1 cellular context compared by ENCODE assay signal in genomic region chr16:66904846-66905632, GRCh38.
A peak's percentile ranks its signal among the peaks of the same experiment; 100 is the strongest.
TF ChIP-seq lines count a peak whose summit lies in the region.

No MANE protein-coding gene starts in this region.

TF ChIP-seq in HepG2, 621 proteins besides CTCF, POLR2A, EP300 and RAD21 (continued from another document and continues in another):
- TF ChIP-seq GATAD1 (CRISPR knock-in tag; IDR thresholded peaks at IDR 0.05) (no peak; the same call in 1 of the 2 replicates), CCAR2 (optimal IDR thresholded peaks at IDR 0.05; ENCODE audit: low read depth, low read length) (no peak), PLSCR1 (CRISPR knock-in tag; IDR thresholded peaks at IDR 0.05; ENCODE audit: borderline replicate concordance) (no peak), ARID5B (CRISPR knock-in tag; IDR thresholded peaks at IDR 0.05) (peak; percentile 81), ZHX1 (CRISPR knock-in tag; IDR thresholded peaks at IDR 0.05; ENCODE audit: low read depth) (no peak), MXD3 (CRISPR knock-in tag; IDR thresholded peaks at IDR 0.05) (no peak), MLX (CRISPR knock-in tag; IDR thresholded peaks at IDR 0.05) (peak; percentile 78; the same call in 1 of the 2 replicates), ARNT2 (CRISPR knock-in tag; IDR thresholded peaks at IDR 0.05; ENCODE audit: low read depth) (no peak), HMG20A (CRISPR knock-in tag; IDR thresholded peaks at IDR 0.05; ENCODE audit: borderline replicate concordance) (peak; percentile 77; the same call in 1 of the 2 replicates), NCOR1 (IDR thresholded peaks at IDR 0.05; ENCODE audit: borderline replicate concordance, low read length) (peak; percentile 56), SSRP1 (CRISPR knock-in tag; IDR thresholded peaks at IDR 0.05) (0 out of 2 replicates have a peak, but pooled peaks have one; percentile 43), JUNB (CRISPR knock-in tag; IDR thresholded peaks at IDR 0.05; ENCODE audit: borderline replicate concordance) (no peak), IKZF1 (IDR thresholded peaks at IDR 0.05) (no peak), ZNF574 (CRISPR knock-in tag; IDR thresholded peaks at IDR 0.05) (peak; percentile 49; the same call in 1 of the 2 replicates), ZNF558 (CRISPR knock-in tag; IDR thresholded peaks at IDR 0.05; ENCODE audit: borderline replicate concordance) (peak; percentile 34; the same call in 1 of the 2 replicates), U2AF2 (IDR thresholded peaks at IDR 0.05; ENCODE audit: low read depth, low read length) (no peak), ELF4 (CRISPR knock-in tag; IDR thresholded peaks at IDR 0.05; ENCODE audit: borderline replicate concordance) (no peak), SP5 (CRISPR knock-in tag; IDR thresholded peaks at IDR 0.05; ENCODE audit: borderline replicate concordance, low read depth) (peak; percentile 88), HOXD1 (CRISPR knock-in tag; IDR thresholded peaks at IDR 0.05) (peak; percentile 58), BHLHE40 (IDR thresholded peaks at IDR 0.05; ENCODE audit: low read length) (0 out of 2 replicates have a peak, but pooled peaks have one; percentile 34), FOSL2 (CRISPR knock-in tag; IDR thresholded peaks at IDR 0.05) (peak; percentile 32)
- TF ChIP-seq, protein P1, sequence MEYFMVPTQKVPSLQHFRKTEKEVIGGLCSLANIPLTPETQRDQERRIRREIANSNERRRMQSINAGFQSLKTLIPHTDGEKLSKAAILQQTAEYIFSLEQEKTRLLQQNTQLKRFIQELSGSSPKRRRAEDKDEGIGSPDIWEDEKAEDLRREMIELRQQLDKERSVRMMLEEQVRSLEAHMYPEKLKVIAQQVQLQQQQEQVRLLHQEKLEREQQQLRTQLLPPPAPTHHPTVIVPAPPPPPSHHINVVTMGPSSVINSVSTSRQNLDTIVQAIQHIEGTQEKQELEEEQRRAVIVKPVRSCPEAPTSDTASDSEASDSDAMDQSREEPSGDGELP (IDR thresholded peaks at IDR 0.05; ENCODE audit: borderline replicate concordance, low read depth): peak; percentile 54; the same call in 1 of the 2 replicates
- TF ChIP-seq, protein P2, sequence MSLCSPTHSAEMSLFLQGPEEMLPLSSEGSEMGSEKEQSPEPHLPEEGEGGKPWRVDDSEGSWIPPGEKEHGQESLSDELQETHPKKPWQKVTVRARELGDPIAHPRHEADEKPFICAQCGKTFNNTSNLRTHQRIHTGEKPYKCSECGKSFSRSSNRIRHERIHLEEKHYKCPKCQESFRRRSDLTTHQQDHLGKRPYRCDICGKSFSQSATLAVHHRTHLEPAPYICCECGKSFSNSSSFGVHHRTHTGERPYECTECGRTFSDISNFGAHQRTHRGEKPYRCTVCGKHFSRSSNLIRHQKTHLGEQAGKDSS (CRISPR knock-in tag; IDR thresholded peaks at IDR 0.05; ENCODE audit: borderline replicate concordance, low read depth): no peak
- TF ChIP-seq, protein P3, sequence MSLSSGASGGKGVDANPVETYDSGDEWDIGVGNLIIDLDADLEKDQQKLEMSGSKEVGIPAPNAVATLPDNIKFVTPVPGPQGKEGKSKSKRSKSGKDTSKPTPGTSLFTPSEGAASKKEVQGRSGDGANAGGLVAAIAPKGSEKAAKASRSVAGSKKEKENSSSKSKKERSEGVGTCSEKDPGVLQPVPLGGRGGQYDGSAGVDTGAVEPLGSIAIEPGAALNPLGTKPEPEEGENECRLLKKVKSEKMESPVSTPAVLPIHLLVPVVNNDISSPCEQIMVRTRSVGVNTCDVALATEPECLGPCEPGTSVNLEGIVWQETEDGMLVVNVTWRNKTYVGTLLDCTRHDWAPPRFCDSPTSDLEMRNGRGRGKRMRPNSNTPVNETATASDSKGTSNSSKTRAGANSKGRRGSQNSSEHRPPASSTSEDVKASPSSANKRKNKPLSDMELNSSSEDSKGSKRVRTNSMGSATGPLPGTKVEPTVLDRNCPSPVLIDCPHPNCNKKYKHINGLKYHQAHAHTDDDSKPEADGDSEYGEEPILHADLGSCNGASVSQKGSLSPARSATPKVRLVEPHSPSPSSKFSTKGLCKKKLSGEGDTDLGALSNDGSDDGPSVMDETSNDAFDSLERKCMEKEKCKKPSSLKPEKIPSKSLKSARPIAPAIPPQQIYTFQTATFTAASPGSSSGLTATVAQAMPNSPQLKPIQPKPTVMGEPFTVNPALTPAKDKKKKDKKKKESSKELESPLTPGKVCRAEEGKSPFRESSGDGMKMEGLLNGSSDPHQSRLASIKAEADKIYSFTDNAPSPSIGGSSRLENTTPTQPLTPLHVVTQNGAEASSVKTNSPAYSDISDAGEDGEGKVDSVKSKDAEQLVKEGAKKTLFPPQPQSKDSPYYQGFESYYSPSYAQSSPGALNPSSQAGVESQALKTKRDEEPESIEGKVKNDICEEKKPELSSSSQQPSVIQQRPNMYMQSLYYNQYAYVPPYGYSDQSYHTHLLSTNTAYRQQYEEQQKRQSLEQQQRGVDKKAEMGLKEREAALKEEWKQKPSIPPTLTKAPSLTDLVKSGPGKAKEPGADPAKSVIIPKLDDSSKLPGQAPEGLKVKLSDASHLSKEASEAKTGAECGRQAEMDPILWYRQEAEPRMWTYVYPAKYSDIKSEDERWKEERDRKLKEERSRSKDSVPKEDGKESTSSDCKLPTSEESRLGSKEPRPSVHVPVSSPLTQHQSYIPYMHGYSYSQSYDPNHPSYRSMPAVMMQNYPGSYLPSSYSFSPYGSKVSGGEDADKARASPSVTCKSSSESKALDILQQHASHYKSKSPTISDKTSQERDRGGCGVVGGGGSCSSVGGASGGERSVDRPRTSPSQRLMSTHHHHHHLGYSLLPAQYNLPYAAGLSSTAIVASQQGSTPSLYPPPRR (CRISPR knock-in tag; IDR thresholded peaks at IDR 0.05; ENCODE audit: borderline replicate concordance): peak; percentile 66; the same call in 1 of the 2 replicates
- TF ChIP-seq, protein P4, sequence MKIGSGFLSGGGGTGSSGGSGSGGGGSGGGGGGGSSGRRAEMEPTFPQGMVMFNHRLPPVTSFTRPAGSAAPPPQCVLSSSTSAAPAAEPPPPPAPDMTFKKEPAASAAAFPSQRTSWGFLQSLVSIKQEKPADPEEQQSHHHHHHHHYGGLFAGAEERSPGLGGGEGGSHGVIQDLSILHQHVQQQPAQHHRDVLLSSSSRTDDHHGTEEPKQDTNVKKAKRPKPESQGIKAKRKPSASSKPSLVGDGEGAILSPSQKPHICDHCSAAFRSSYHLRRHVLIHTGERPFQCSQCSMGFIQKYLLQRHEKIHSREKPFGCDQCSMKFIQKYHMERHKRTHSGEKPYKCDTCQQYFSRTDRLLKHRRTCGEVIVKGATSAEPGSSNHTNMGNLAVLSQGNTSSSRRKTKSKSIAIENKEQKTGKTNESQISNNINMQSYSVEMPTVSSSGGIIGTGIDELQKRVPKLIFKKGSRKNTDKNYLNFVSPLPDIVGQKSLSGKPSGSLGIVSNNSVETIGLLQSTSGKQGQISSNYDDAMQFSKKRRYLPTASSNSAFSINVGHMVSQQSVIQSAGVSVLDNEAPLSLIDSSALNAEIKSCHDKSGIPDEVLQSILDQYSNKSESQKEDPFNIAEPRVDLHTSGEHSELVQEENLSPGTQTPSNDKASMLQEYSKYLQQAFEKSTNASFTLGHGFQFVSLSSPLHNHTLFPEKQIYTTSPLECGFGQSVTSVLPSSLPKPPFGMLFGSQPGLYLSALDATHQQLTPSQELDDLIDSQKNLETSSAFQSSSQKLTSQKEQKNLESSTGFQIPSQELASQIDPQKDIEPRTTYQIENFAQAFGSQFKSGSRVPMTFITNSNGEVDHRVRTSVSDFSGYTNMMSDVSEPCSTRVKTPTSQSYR (CRISPR knock-in tag; IDR thresholded peaks at IDR 0.05; ENCODE audit: borderline replicate concordance): peak; percentile 78; the same call in 1 of the 2 replicates
